ENCODE assay signal across 8 cellular contexts in the genomic region with DNA sequence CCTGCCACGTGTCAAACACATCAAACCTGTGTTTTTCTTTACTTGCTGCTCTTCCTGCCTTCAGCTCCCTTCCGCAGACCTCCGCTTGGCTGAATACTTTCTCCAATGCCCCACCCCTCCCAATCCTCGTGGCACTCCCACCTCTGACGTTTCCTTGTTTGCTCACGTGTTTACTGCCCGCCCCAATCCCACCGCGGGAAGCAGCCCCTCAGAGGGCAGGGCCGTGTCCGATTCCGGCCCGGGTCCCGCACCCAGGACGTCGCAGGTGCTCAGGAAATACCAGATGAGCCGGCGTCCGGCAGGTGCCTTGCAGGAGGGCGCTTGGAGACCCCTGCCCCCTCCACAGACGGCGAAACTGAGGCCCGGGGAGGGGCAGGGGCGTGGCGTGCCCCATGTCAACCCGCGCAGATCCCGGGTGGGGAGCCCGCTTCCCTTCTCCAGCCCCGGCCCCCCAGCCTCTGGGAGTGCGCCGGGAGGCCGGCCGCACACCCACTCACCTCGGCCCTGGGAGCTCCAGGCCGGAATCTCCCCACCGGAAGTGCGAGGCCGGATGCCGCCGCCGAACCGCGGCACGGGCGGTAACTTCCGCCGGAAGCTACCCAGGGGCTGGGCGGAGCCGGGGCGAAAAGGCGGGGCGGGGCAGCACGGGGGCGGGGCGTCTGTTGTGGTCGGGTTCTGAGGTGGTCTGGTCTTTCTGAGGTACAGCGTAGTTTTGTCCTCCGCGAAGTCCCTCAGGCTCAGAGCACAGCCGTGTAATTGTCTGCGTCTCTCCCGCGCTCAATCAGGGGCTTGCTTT. TPM values are rescaled to one million over a fixed set of nuclear protein-coding genes. Genes with fewer than 3 reads are reported as not detected.
DNase-seq lines count a peak whose midpoint lies in the region; ATAC-seq and TF ChIP-seq lines count a peak whose summit lies in the region.

No MANE protein-coding gene starts in this region.

- TF ChIP-seq CTCF in CD14-positive monocyte (IDR thresholded peaks at IDR 0.05) (no peak), HL-60 (IDR thresholded peaks at IDR 0.05; ENCODE audit: insufficient read depth, low read length) (no peak), endodermal cell (conservative IDR thresholded peaks at IDR 0.05) (no peak)

- peak overlapping the region; percentile 96 for H3K27ac ChIP-seq in HL-60 (replicated peaks)
- H3K27ac ChIP-seq in endodermal cell (ENCODE audit: low read depth, low read length): peak overlapping the region; percentile 83

- intact Hi-C loops in CD14-positive monocyte (cut with micrococcal nuclease): loop anchor here in 1 of 2 donors (2.0 to 5.0 kb wide), 2 partner anchors 43 to 157 kb away; a partner anchor contains a TSS

- H3K27me3 ChIP-seq in HL-60 (ENCODE audit: insufficient read depth, poor library complexity, severe bottlenecking) (no peaks in the 10 kb centered on the region), NT2/D1 (ENCODE audit: insufficient read depth, insufficient read length) (no peaks in the 10 kb centered on the region), endodermal cell (ENCODE audit: control insufficient read depth, insufficient read depth, low read length, poor library complexity, severe bottlenecking) (no peaks in the 10 kb centered on the region)

- H3K9me3 Mint-ChIP-seq in CD14-positive monocyte (no peaks in the 10 kb centered on the region), endodermal cell (no peaks in the 10 kb centered on the region)

- H3K9ac ChIP-seq in NT2/D1 (ENCODE audit: insufficient read length, low read depth) (peak overlapping the region; percentile 90), endodermal cell (ENCODE audit: extremely low read depth, low read length, poor library complexity, severe bottlenecking) (peak overlapping the region; percentile 94)

- H3K4me1 Mint-ChIP-seq in CD14-positive monocyte (peaks cover 50% of the 10 kb centered on the region), endodermal cell (peaks cover 12% of the 10 kb centered on the region)

- H3K4me3 ChIP-seq in HL-60 (replicated peaks; ENCODE audit: insufficient read depth, low read length): peak overlapping the region; percentile 94
- peak overlapping the region; percentile 90 for H3K4me3 ChIP-seq in NT2/D1 (ENCODE audit: insufficient read length, low read depth)
- peak overlapping the region; percentile 90 for H3K4me3 ChIP-seq in endodermal cell (ENCODE audit: low read length)

- 0 to 3% methylated on average over 19 to 64 of the region's 64 CpGs for WGBS in endodermal cell (ENCODE audit: insufficient coverage in 1 of 2, insufficient read length in 1 of 2), 2 experiments

- DNase-seq in CD14-positive monocyte (ENCODE audit: low spot score) (peak; percentile 80), HL-60 (ENCODE audit: low read depth in 1 of 2, low spot score in 1 of 2) (peak; percentile 85 to 89), NT2/D1 (ENCODE audit: low read depth, low spot score) (peak; percentile 79), endodermal cell (peak; percentile 96), mesenteric fat pad (ENCODE audit: low spot score) (peak; percentile 97)
- DNase-seq in activated CD8-positive, alpha-beta memory T cell treated with anti-CD3 and anti-CD28 coated beads, Interleukin-2, amount 50 U/mL, for 24 hours (ENCODE audit: extremely low read depth): peak; percentile 62
- peak; percentile 80 for DNase-seq in stimulated activated CD8-positive, alpha-beta memory T cell treated with anti-CD3 and anti-CD28 coated beads, Interleukin-12 subunit alpha, Interleukin-12 subunit beta, amount 100 ng/mL, for 4 hours (ENCODE audit: low read depth)

- H3K9me3 ChIP-seq in NT2/D1 (ENCODE audit: insufficient read depth, low read length) (no peaks in the 10 kb centered on the region), endodermal cell (ENCODE audit: control insufficient read depth, low read length) (no peaks in the 10 kb centered on the region)

- no peaks in the 10 kb centered on the region for H3K4me1 ChIP-seq in NT2/D1 (ENCODE audit: insufficient read depth, insufficient read length)
- H3K4me1 ChIP-seq in endodermal cell (ENCODE audit: control insufficient read depth, insufficient read depth, low read length): no peaks in the 10 kb centered on the region

- H3K36me3 Mint-ChIP-seq in CD14-positive monocyte (peaks cover 50 to 53% of the 10 kb centered on the region in 2 donors), endodermal cell (ENCODE audit: low read depth) (peaks cover 35% of the 10 kb centered on the region)

- H3K27ac Mint-ChIP-seq in CD14-positive monocyte (peak overlapping the region; percentile 89 to 99 (median 97)), endodermal cell (peak overlapping the region; percentile 93)

- peak overlapping the region; percentile 87 to 93 for H3K4me3 Mint-ChIP-seq in CD14-positive monocyte
- H3K4me3 Mint-ChIP-seq in endodermal cell: peak overlapping the region; percentile 72

- H3K36me3 ChIP-seq in NT2/D1 (ENCODE audit: insufficient read depth, insufficient read length, low read length) (peaks cover 73% of the 10 kb centered on the region), endodermal cell (ENCODE audit: control insufficient read depth, insufficient read depth, low read length) (peaks cover 64% of the 10 kb centered on the region)

- peak; percentile 64 for ATAC-seq in GM19395 (IDR thresholded peaks at IDR 0.05; ENCODE audit: unreplicated experiment)

- H3K27me3 Mint-ChIP-seq in CD14-positive monocyte (ENCODE audit: low read depth in 3 of 3) (peaks cover 0 to 5% (median 0%) of the 10 kb centered on the region in 3 donors), endodermal cell (ENCODE audit: insufficient read depth) (no peaks in the 10 kb centered on the region)

RNA-seq across cellular contexts. Expression of a gene that starts 42.3 kb away (rescaled TPM):
- polyA plus RNA-seq in CD14-positive monocyte: 10 to 100 TPM; 35.3 to 42.3 TPM
- total RNA-seq in endodermal cell (10 to 100 TPM; 44.8 to 52.8 TPM), mesenteric fat pad (62.1 TPM)
- polyA plus RNA-seq in endodermal cell (2013, experiment 1 of 2): 47.4 TPM
- polyA plus RNA-seq in endodermal cell (2013, experiment 2 of 2): 46.7 TPM

RNA-seq across cellular contexts. Expression of a gene that starts 55.8 kb away (rescaled TPM):
- polyA plus RNA-seq in CD14-positive monocyte: not detected
- under 1 TPM; 0.22 to 0.77 TPM for total RNA-seq in endodermal cell
- 0.68 TPM for polyA plus RNA-seq in endodermal cell (2013, experiment 1 of 2)
- 0.83 TPM for polyA plus RNA-seq in endodermal cell (2013, experiment 2 of 2)
- total RNA-seq in mesenteric fat pad: 0.35 TPM

Comparison
In these comparisons a context has a peak if more than half of its experiments do, and no peak if none do; other contexts are left out.
1. Peak in every context shown above with its lines: DNase-seq, ATAC-seq, H3K4me3 ChIP-seq and H3K27ac ChIP-seq.